In the genomic region with DNA sequence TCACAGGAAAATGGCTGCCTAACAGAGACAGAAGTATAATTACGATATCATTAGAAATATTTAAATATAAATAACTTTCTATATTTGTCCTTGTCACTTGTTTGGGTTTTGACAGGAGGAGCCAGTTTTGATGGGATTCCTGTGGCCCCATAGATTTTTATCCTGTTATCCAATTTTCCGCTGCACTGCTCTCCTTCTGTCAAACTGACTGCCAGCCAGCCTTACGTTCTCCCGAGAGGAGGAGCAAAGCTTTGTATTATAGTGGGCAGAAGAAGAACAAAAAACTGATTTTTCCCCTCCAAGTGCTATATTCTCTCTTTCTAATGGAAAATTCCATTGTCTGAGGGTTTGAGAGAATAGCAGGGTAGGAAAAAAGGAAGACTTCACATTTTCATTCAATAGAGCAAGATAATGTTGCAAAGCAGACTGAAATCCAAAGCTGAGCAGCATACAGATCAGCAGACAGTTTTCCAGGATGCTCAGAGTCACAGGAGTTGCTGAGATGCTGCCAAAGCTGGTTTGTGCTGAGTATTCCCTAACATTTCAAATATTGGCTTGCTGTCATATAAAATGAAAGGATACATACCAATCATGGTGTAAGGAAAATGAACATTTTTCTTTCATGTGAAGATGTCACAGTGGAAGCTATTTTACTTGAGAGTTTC, we compare ENCODE assay signal across 14 cellular contexts.
"Had no signal": no experiment of that assay in that cellular context is flagged by ENCODE, and none has a peak within 500 bp of the region (broad histone marks: within the 10 kb centered on the region; RNA-seq: fewer than 3 reads in every experiment).

No MANE protein-coding gene starts in this region.

- H3K36me3 ChIP-seq: brain microvascular endothelial cell, heart left ventricle, neutrophil, tibial nerve, uterus had no signal

- H3K27ac ChIP-seq: brain microvascular endothelial cell, epithelial cell of prostate, heart left ventricle, neutrophil, tibial nerve, uterus had no signal

- H3K27me3 ChIP-seq: brain microvascular endothelial cell, heart left ventricle, neutrophil, tibial nerve, uterus had no signal

- ATAC-seq: effector memory CD8-positive, alpha-beta T cell; heart left ventricle; stimulated activated naive B cell treated with anti-CD40 and anti-IgM and Interleukin-4, amounts not matched to agents 10 μg/mL and 1 μg/mL and 100 μg/mL, for 72 hours had no signal

- DNase-seq: activated B cell treated with CpG ODN at 0.5 μM for 24 hours; activated CD4-positive, alpha-beta T cell treated with anti-CD3 and anti-CD28 coated beads, Interleukin-2, amount 10 ng/mL, durations not matched to agents 24 days and 14 days; activated gamma-delta T cell treated with Interleukin-2 at 50 U/mL for 16 hours; amniotic stem cell; brain microvascular endothelial cell; effector memory CD8-positive, alpha-beta T cell; heart left ventricle; immature natural killer cell; stimulated activated CD4-positive, alpha-beta T cell treated with anti-CD3 and anti-CD28 coated beads, Interleukin-2, amount 100 ng/mL, for 48 hours; stimulated activated naive B cell treated with anti-CD40 and anti-IgM and Interleukin-4, amounts not matched to agents 10 μg/mL and 1 μg/mL and 100 μg/mL, for 72 hours; uterus had no signal

- H3K9me3 ChIP-seq: heart left ventricle, neutrophil, tibial nerve, uterus had no signal

- H3K4me3 ChIP-seq: heart left ventricle, tibial nerve, uterus had no signal

- H3K4me1 ChIP-seq: heart left ventricle, tibial nerve, uterus had no signal
